ENCODE assay signal across 21 cellular contexts in genomic region chr22:45910928-45911467, GRCh38.
"Had no signal": no experiment of that assay in that cellular context is flagged by ENCODE, and none has a peak within 500 bp of the region (broad histone marks: within the 10 kb centered on the region; RNA-seq: fewer than 3 reads in every experiment).

No MANE protein-coding gene starts in this region.

- H3K4me3 ChIP-seq: colonic mucosa, heart left ventricle, tibial artery had no signal

- H3K79me2 ChIP-seq: parathyroid adenoma had no signal

- H3K36me3 ChIP-seq: colonic mucosa, heart left ventricle, tibial artery had no signal

- H3K27ac Mint-ChIP-seq: activated naive CD8-positive, alpha-beta T cell treated with anti-CD3 and anti-CD28 coated beads for 36 hours; activated T-helper 2 cell treated with anti-CD3 and anti-CD28 coated beads, Interferon-gamma antibody, Interleukin-2, Interleukin-4, amounts not matched to agents 10 μg/mL and 5 μg/mL and 100 μg/mL, durations not matched to agents 14 hours and 24 hours and 36 hours; natural killer cell treated with Interleukin-12 subunit alpha and Interleukin-12 subunit beta and Interleukin-15 and Interleukin-18, amount 100 ng/mL, for 72 hours; stimulated activated naive CD8-positive, alpha-beta T cell treated with anti-CD3 and anti-CD28 coated beads, Interleukin-15, amount 100 ng/mL, for 72 hours had no signal

- H3K27ac ChIP-seq: colonic mucosa, epithelial cell of prostate, heart left ventricle, parathyroid adenoma, tibial artery had no signal

- ATAC-seq: activated T-cell treated with anti-CD3 and anti-CD28 coated beads, Interleukin-2, amount 50 U/mL, for 4 hours; natural killer cell treated with Interleukin-12 subunit alpha and Interleukin-12 subunit beta and Interleukin-15 and Interleukin-18, amount 100 ng/mL, for 72 hours; stimulated activated naive CD8-positive, alpha-beta T cell treated with anti-CD3 and anti-CD28 coated beads, Interleukin-15, amount 100 ng/mL, for 72 hours had no signal

- H3K9me3 ChIP-seq: colonic mucosa had no signal

- H3K4me1 ChIP-seq: colonic mucosa had no signal

- H3K27me3 Mint-ChIP-seq: natural killer cell treated with Interleukin-12 subunit alpha and Interleukin-12 subunit beta and Interleukin-15 and Interleukin-18, amount 100 ng/mL, for 72 hours had no signal

- H3K27me3 ChIP-seq: colonic mucosa had no signal

- H2AFZ ChIP-seq: parathyroid adenoma had no signal

- H3K36me3 Mint-ChIP-seq: activated naive CD8-positive, alpha-beta T cell treated with anti-CD3 and anti-CD28 coated beads for 36 hours; natural killer cell treated with Interleukin-12 subunit alpha and Interleukin-12 subunit beta and Interleukin-15 and Interleukin-18, amount 100 ng/mL, for 72 hours had no signal

- H3K9me3 Mint-ChIP-seq: activated T-helper 2 cell treated with anti-CD3 and anti-CD28 coated beads, Interferon-gamma antibody, Interleukin-2, Interleukin-4, amounts not matched to agents 10 μg/mL and 5 μg/mL and 100 μg/mL, durations not matched to agents 14 hours and 24 hours and 36 hours; natural killer cell treated with Interleukin-12 subunit alpha and Interleukin-12 subunit beta and Interleukin-15 and Interleukin-18, amount 100 ng/mL, for 72 hours had no signal

- H3K4me3 Mint-ChIP-seq: activated naive CD8-positive, alpha-beta T cell treated with anti-CD3 and anti-CD28 coated beads for 36 hours; activated T-cell treated with anti-CD3 and anti-CD28 coated beads, Interleukin-2, amount 50 U/mL, for 4 hours; natural killer cell treated with Interleukin-12 subunit alpha and Interleukin-12 subunit beta and Interleukin-15 and Interleukin-18, amount 100 ng/mL, for 72 hours; stimulated activated naive CD8-positive, alpha-beta T cell treated with anti-CD3 and anti-CD28 coated beads, Interleukin-15, amount 100 ng/mL, for 72 hours had no signal

- H3K4me1 Mint-ChIP-seq: activated naive CD8-positive, alpha-beta T cell treated with anti-CD3 and anti-CD28 coated beads for 36 hours; stimulated activated naive CD8-positive, alpha-beta T cell treated with anti-CD3 and anti-CD28 coated beads, Interleukin-15, amount 100 ng/mL, for 72 hours had no signal

- DNase-seq: activated CD4-positive, alpha-beta T cell treated with anti-CD3 and anti-CD28 coated beads for 4 hours; activated CD4-positive, alpha-beta T cell treated with anti-CD3 and anti-CD28 coated beads, Interleukin-2, amount 50 U/mL, for 48 hours; activated CD4-positive, CD25-positive, alpha-beta regulatory T cell; activated CD8-positive, alpha-beta memory T cell treated with anti-CD3 and anti-CD28 coated beads, Interleukin-2, amount 50 U/mL, for 48 hours; activated naive CD4-positive, alpha-beta T cell treated with Interleukin-2 at 50 U/mL for 16 hours; activated naive CD8-positive, alpha-beta T cell treated with anti-CD3 and anti-CD28 coated beads for 36 hours; activated T-cell treated with anti-CD3 and anti-CD28 coated beads, Interleukin-2, amount 50 U/mL, for 4 hours; colonic mucosa; heart left ventricle; left cardiac atrium; midbrain; nucleus accumbens; right cardiac atrium; stimulated activated CD4-positive, alpha-beta T cell treated with anti-CD3 and anti-CD28 coated beads, Interleukin-12 subunit alpha, Interleukin-12 subunit beta, amount 100 ng/mL, for 4 hours; stimulated activated CD4-positive, alpha-beta T cell treated with anti-CD3 and anti-CD28 coated beads, Interleukin-4, amount 100 ng/mL, for 4 hours; stimulated activated naive CD8-positive, alpha-beta T cell treated with anti-CD3 and anti-CD28 coated beads, Interleukin-15, amount 100 ng/mL, for 72 hours; tibial artery had no signal
